In genomic region chr2:218034497-218035213, GRCh38 we compare ENCODE assay signal across 8 cellular contexts. TPM values are rescaled to one million over a fixed set of nuclear protein-coding genes. Genes with fewer than 3 reads are reported as not detected.
A peak's percentile ranks its signal among the peaks of the same experiment; 100 is the strongest.
DNase-seq lines count a peak whose midpoint lies in the region; ATAC-seq and TF ChIP-seq lines count a peak whose summit lies in the region.
"Not testable (repeated sequence)": the region's sequence is repeated elsewhere in the genome, so short reads cannot be mapped to it uniquely, and the experiment has no call there.

No MANE protein-coding gene starts in this region.

- not testable (repeated sequence) for H3K27ac ChIP-seq in DND-41 (ENCODE audit: low read length)

- peak overlapping the region; percentile 69 for H3K4me3 Mint-ChIP-seq in natural killer cell

- peak overlapping the region in 1 of 2 donors; percentile 65 for H3K27ac Mint-ChIP-seq in natural killer cell

- H3K9ac ChIP-seq in DND-41 (ENCODE audit: low read depth, low read length), result not testable (repeated sequence)

- H3K9me3 Mint-ChIP-seq in natural killer cell, result not testable (repeated sequence)

- H3K4me3 ChIP-seq in DND-41 (ENCODE audit: low read depth in 1 of 2, low read length in 2 of 2); fibroblast of mammary gland (ENCODE audit: control insufficient read depth, low read depth, low read length): not testable (repeated sequence)

- H3K4me1 Mint-ChIP-seq in natural killer cell, result peaks cover 7 to 25% of the 10 kb centered on the region in 2 donors

- intact Hi-C loops in natural killer cell (cut with micrococcal nuclease), result loop anchor here (1.0 kb wide), 1 partner anchor 245 kb away; no protein-coding TSS in a partner anchor

- not testable (repeated sequence) for H3K27me3 ChIP-seq in DND-41 (ENCODE audit: insufficient read depth, low read length, poor library complexity)

- H3K79me2 ChIP-seq in DND-41 (ENCODE audit: insufficient read depth, low read length), result not testable (repeated sequence)

- not testable (repeated sequence) for H3K36me3 Mint-ChIP-seq in natural killer cell

- peak; percentile 74 for TF ChIP-seq CTCF in DND-41 (IDR thresholded peaks at IDR 0.05; ENCODE audit: borderline replicate concordance, extremely low read depth, low read length, poor library complexity, severe bottlenecking)
- TF ChIP-seq CTCF in fibroblast of mammary gland (conservative IDR thresholded peaks at IDR 0.05; ENCODE audit: control insufficient read depth, insufficient read depth, low read depth, low read length), result peak; percentile 56
- TF ChIP-seq CTCF in natural killer cell (IDR thresholded peaks at IDR 0.05), result peak; percentile 65

- peaks cover 17 to 25% of the 10 kb centered on the region in 2 donors for H3K27me3 Mint-ChIP-seq in natural killer cell (ENCODE audit: low read depth in 2 of 2)

- ATAC-seq in DND-41 (ENCODE audit: insufficient read depth, low read depth), result peak; percentile 98
- ATAC-seq in GM21825 (IDR thresholded peaks at IDR 0.05; ENCODE audit: unreplicated experiment), result peak; percentile 81
- peak; percentile 84 to 92 (median 85) for ATAC-seq in natural killer cell
- peak; percentile 79 for ATAC-seq in stimulated activated naive CD8-positive, alpha-beta T cell treated with anti-CD3 and anti-CD28 coated beads, Interleukin-15, Interleukin-2, amounts not matched to agents 100 U/mL and 50 U/mL, for 24 hours

- H3K4me1 ChIP-seq in DND-41 (ENCODE audit: insufficient read depth, low read length), result not testable (repeated sequence)

- not testable (repeated sequence) for H3K36me3 ChIP-seq in DND-41 (ENCODE audit: insufficient read depth, low read length)

- H3K9me3 ChIP-seq in DND-41 (ENCODE audit: insufficient read depth, low read length, severe bottlenecking), result not testable (repeated sequence)

- not testable (repeated sequence) for H4K20me1 ChIP-seq in DND-41 (ENCODE audit: insufficient read depth, low read length)

- H2AFZ ChIP-seq in DND-41 (ENCODE audit: low read depth, low read length), result 0 out of 2 replicates have a peak overlapping the region, but pooled peaks have one; percentile 53

- peak; percentile 81 for DNase-seq in DND-41
- DNase-seq in KG1 (lab: John Stamatoyannopoulos, UW), result peak; percentile 34
- peak; percentile 75 for DNase-seq in RKO (ENCODE audit: low spot score)
- peak; percentile 25 for DNase-seq in activated T-helper 1 cell treated with Interleukin-2 at 50 U/mL for 16 hours (ENCODE audit: low read depth)
- DNase-seq in fibroblast of mammary gland (ENCODE audit: low read depth), result peak; percentile 32
- DNase-seq in natural killer cell, result peak; percentile 43
- peak; percentile 61 for DNase-seq in stimulated activated naive CD8-positive, alpha-beta T cell treated with anti-CD3 and anti-CD28 coated beads, Interleukin-15, Interleukin-2, amounts not matched to agents 100 U/mL and 50 U/mL, for 24 hours

- H3K4me2 ChIP-seq in DND-41 (ENCODE audit: insufficient read depth, low read length), result peak overlapping the region; percentile 47

RNA-seq across cellular contexts. Expression of gene TNS1, which starts 31.9 kb away (rescaled TPM):
- total RNA-seq in natural killer cell, result 1 to 10 TPM; 1.1 to 3.0 (median 2.1) TPM

RNA-seq across cellular contexts. Expression of gene RUFY4, which starts 34.4 kb away (rescaled TPM):
- total RNA-seq in natural killer cell, result 1 to 10 TPM in 2 of 3 donors, under 1 TPM in 1; 0.82 to 3.1 (median 1.8) TPM

Comparison
In these comparisons a context has a peak if more than half of its experiments do, and no peak if none do; other contexts are left out.
1. DNase-seq: peak in every context shown above with its lines; median percentile 81 in DND-41; 75 in RKO; 61 in stimulated activated naive CD8-positive, alpha-beta T cell treated with anti-CD3 and anti-CD28 coated beads, Interleukin-15, Interleukin-2, amounts not matched to agents 100 U/mL and 50 U/mL, for 24 hours; 43 in natural killer cell; 34 in KG1; 32 in fibroblast of mammary gland; 25 in activated T-helper 1 cell treated with Interleukin-2 at 50 U/mL for 16 hours.